8 cellular contexts compared by ENCODE assay signal in the genomic region with DNA sequence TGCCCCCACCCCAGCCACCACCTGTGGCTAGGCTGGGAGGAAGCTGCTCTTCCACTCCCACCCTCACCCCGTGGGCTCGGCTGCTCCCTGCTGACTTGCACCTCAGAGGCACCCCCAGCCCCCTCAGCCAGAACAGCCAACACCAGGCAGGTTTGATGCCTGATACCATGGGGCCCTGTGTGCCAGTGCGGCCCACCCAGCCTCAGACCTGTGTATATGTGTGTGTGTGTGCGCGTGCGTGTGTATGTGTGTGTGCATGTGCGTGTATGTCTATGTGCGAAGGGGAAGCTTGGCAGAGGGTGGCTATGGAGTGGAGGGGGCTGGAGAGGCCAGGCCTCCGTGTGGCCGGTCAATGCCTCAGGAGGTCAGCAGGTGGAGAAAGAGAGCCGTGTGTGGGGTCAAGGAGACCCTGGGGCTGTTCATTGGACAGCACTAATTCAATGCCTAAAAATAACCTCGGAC. TPM values are rescaled to one million over a fixed set of nuclear protein-coding genes. Genes with fewer than 3 reads are reported as not detected.
DNase-seq lines count a peak whose midpoint lies in the region; ATAC-seq, FAIRE-seq and TF ChIP-seq lines count a peak whose summit lies in the region.

No MANE protein-coding gene starts in this region.

- peak overlapping the region; percentile 76 for H3K27ac Mint-ChIP-seq in activated CD8-positive, alpha-beta T cell treated with anti-CD3 and anti-CD28 coated beads, Interleukin-2, amount 10 ng/mL, durations not matched to agents 7 days and 5 days

- H3K9me1 ChIP-seq in keratinocyte (ENCODE audit: control insufficient read depth, extremely low read depth, insufficient read depth, low read length), result no peaks in the 10 kb centered on the region

- dilution Hi-C loops in keratinocyte (cut with MboI; ENCODE audit: extremely low pct_ligation_motif_present, low sequenced_read_pairs), result no loop called here

- CTCF ChIA-PET in activated CD8-positive, alpha-beta T cell treated with anti-CD3 and anti-CD28 coated beads, Interleukin-2, amount 10 ng/mL, durations not matched to agents 7 days and 5 days (lab: Charles Lee), result no interaction called here

- POLR2A ChIA-PET in activated CD8-positive, alpha-beta T cell treated with anti-CD3 and anti-CD28 coated beads, Interleukin-2, amount 10 ng/mL, durations not matched to agents 7 days and 5 days (lab: Charles Lee), result no interaction called here

- H3K36me3 Mint-ChIP-seq in activated CD8-positive, alpha-beta T cell treated with anti-CD3 and anti-CD28 coated beads, Interleukin-2, amount 10 ng/mL, durations not matched to agents 7 days and 5 days (ENCODE audit: low read depth), result no peaks in the 10 kb centered on the region

- no peaks in the 10 kb centered on the region for H3K27me3 ChIP-seq in keratinocyte (ENCODE audit: control insufficient read depth, extremely low read depth, insufficient read depth, low read length)

- H2AFZ ChIP-seq in keratinocyte (ENCODE audit: control insufficient read depth, low read length), result no peak overlapping the region

- no peak for DNase-seq in Right ventricle myocardium inferior (ENCODE audit: missing footprints)
- DNase-seq in cardiac septum (ENCODE audit: low spot score), result no peak
- peak; percentile 23 for DNase-seq in activated CD8-positive, alpha-beta T cell treated with anti-CD3 and anti-CD28 coated beads, Interleukin-2, amount 10 ng/mL, durations not matched to agents 7 days and 5 days
- no peak for DNase-seq in keratinocyte (ENCODE audit: low read depth, low spot score)
- no peak for DNase-seq in LoVo (ENCODE audit: low spot score)
- DNase-seq in SW480 (ENCODE audit: low spot score), result no peak
- no peak for DNase-seq in NAMALWA (ENCODE audit: low spot score)

- no peaks in the 10 kb centered on the region for H3K27me3 Mint-ChIP-seq in activated CD8-positive, alpha-beta T cell treated with anti-CD3 and anti-CD28 coated beads, Interleukin-2, amount 10 ng/mL, durations not matched to agents 7 days and 5 days (ENCODE audit: low read depth)

- H3K27ac ChIP-seq in keratinocyte (ENCODE audit: control insufficient read depth, insufficient read depth, low read length), result no peak overlapping the region

- no peaks in the 10 kb centered on the region for H3K79me2 ChIP-seq in keratinocyte (ENCODE audit: control insufficient read depth, insufficient read depth, low read length)

- H3K9me3 ChIP-seq in keratinocyte (ENCODE audit: control insufficient read depth, low read depth, low read length), result no peaks in the 10 kb centered on the region

- peak; percentile 61 for ATAC-seq in Right ventricle myocardium inferior
- ATAC-seq in activated CD8-positive, alpha-beta T cell treated with anti-CD3 and anti-CD28 coated beads, Interleukin-2, amount 10 ng/mL, durations not matched to agents 7 days and 5 days, result peak; percentile 43
- no peak for ATAC-seq in GM21390 (IDR thresholded peaks at IDR 0.05; ENCODE audit: unreplicated experiment)

- H3K9me3 Mint-ChIP-seq in activated CD8-positive, alpha-beta T cell treated with anti-CD3 and anti-CD28 coated beads, Interleukin-2, amount 10 ng/mL, durations not matched to agents 7 days and 5 days (ENCODE audit: insufficient read depth), result no peaks in the 10 kb centered on the region

- peaks cover 29% of the 10 kb centered on the region for H3K4me1 ChIP-seq in keratinocyte (ENCODE audit: control insufficient read depth, extremely low read depth, insufficient read depth, low read length)

- TF ChIP-seq CTCF in keratinocyte (optimal IDR thresholded peaks at IDR 0.05 in 1 of 3, IDR thresholded peaks at IDR 0.05 in 1 of 3, conservative IDR thresholded peaks at IDR 0.05 in 1 of 3; ENCODE audit: extremely low read depth in 1 of 3, insufficient read depth in 2 of 3, low read length in 3 of 3), result peak in 2 of 3 experiments; percentile 13 to 43

- no peaks in the 10 kb centered on the region for H4K20me1 ChIP-seq in keratinocyte (ENCODE audit: control insufficient read depth, extremely low read depth, insufficient read depth, low read length)

- no peak overlapping the region for H3K4me2 ChIP-seq in keratinocyte (ENCODE audit: control insufficient read depth, extremely low read depth, insufficient read depth, low read depth, low read length)

- H3K4me1 Mint-ChIP-seq in activated CD8-positive, alpha-beta T cell treated with anti-CD3 and anti-CD28 coated beads, Interleukin-2, amount 10 ng/mL, durations not matched to agents 7 days and 5 days (ENCODE audit: low read depth), result peaks cover 17% of the 10 kb centered on the region

- no peak overlapping the region for H3K9ac ChIP-seq in keratinocyte (ENCODE audit: control insufficient read depth, extremely low read depth, insufficient read depth, low read length)

- no peak overlapping the region for H3K4me3 ChIP-seq in keratinocyte (ENCODE audit: control insufficient read depth in 2 of 3, extremely low read depth in 1 of 3, insufficient read depth in 2 of 3, low read depth in 1 of 3, low read length in 3 of 3)

- no peak overlapping the region for H3K4me3 Mint-ChIP-seq in activated CD8-positive, alpha-beta T cell treated with anti-CD3 and anti-CD28 coated beads, Interleukin-2, amount 10 ng/mL, durations not matched to agents 7 days and 5 days

- intact Hi-C loops in Right ventricle myocardium inferior (cut with DNase I), result loop anchor here (5.0 kb wide), 2 partner anchors 227 to 357 kb away; no protein-coding TSS in a partner anchor
- intact Hi-C loops in cardiac septum (cut with DNase I), result loop anchor here (5.0 kb wide), 2 partner anchors 83 to 357 kb away; no protein-coding TSS in a partner anchor

- no peak for FAIRE-seq in keratinocyte (lab: Jason Lieb, UNC)

- no peaks in the 10 kb centered on the region for H3K36me3 ChIP-seq in keratinocyte (ENCODE audit: control insufficient read depth in 2 of 2, extremely low read depth in 1 of 2, insufficient read depth in 2 of 2, low read length in 2 of 2)

RNA-seq across cellular contexts. Expression of a gene that starts 16.6 kb away (rescaled TPM):
- 53.0 TPM for total RNA-seq in Right ventricle myocardium inferior
- total RNA-seq in cardiac septum, result 60.3 TPM
- total RNA-seq in activated CD8-positive, alpha-beta T cell treated with anti-CD3 and anti-CD28 coated beads, Interleukin-2, amount 10 ng/mL, durations not matched to agents 7 days and 5 days, result under 1 TPM; 0.08 to 0.13 TPM
- polyA plus RNA-seq in keratinocyte, result 28.6 to 36.6 TPM (median 30.9 TPM) in 3 replicates
- polyA plus RNA-seq in keratinocyte (2011; ENCODE audit: low read depth), result 15.5 TPM
- polyA plus RNA-seq in keratinocyte (2011; cell fraction: cytosol; rRNA removed), result 21.9 and 32.2 TPM in 2 replicates
- polyA plus RNA-seq in keratinocyte (2011; cell fraction: nucleus; rRNA removed), result 49.2 and 60.4 TPM in 2 replicates
- polyA plus RNA-seq in keratinocyte (2012; ENCODE audit: low replicate concordance), result 17.8 and 33.8 TPM in 2 replicates
- 86.8 to 140 TPM (median 108 TPM) in 3 replicates for polyA minus RNA-seq in keratinocyte
- polyA minus RNA-seq in keratinocyte (2011; cell fraction: cytosol; rRNA and poly(A)+ RNA removed), result 62.5 TPM
- 73.0 and 76.5 TPM in 2 replicates for polyA minus RNA-seq in keratinocyte (2011; cell fraction: nucleus; rRNA and poly(A)+ RNA removed)

Comparison
In these comparisons a context has a peak if more than half of its experiments do, and no peak if none do; other contexts are left out.
1. RNA of a gene that starts 16.6 kb away (total RNA-seq): 60.3 TPM in cardiac septum (single experiment) and 53.0 TPM in Right ventricle myocardium inferior (single experiment); 0.08 to 0.13 TPM in activated CD8-positive, alpha-beta T cell treated with anti-CD3 and anti-CD28 coated beads, Interleukin-2, amount 10 ng/mL, durations not matched to agents 7 days and 5 days; every median in the first group is over 10 times any median in the second.